ENCODE assay signal across 13 cellular contexts in the genomic region with DNA sequence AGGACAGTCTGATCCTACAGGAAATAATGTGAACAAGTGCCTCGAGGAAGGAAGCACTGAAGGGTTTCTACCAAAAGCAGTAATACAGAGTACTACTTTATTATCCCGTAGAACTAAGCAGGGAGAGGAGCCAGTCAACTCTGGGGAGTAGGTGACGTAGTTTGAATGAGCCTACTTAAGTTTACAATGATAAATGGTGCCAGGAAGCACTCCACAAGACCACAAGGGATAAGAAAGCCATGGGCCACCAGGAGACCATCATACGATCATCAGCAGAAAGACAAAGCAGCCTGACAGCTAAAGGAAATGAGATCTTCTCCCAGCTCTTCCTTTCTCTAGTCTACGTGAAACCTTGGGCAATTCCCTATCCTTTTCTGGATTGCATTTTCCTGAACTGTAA. TPM values are rescaled to one million over a fixed set of nuclear protein-coding genes. Genes with fewer than 3 reads are reported as not detected.
"Had no signal": no experiment of that assay in that cellular context is flagged by ENCODE, and none has a peak within 500 bp of the region (broad histone marks: within the 10 kb centered on the region; RNA-seq: fewer than 3 reads in every experiment).

No MANE protein-coding gene starts in this region.

- H3K9me3 ChIP-seq: HAP-1 had no signal

- H3K4me3 ChIP-seq: GM23338, HAP-1 had no signal

- H3K9ac ChIP-seq: KMS-11 had no signal

- H3K27ac ChIP-seq: HL-60, KMS-11 had no signal

- DNase-seq: H7, HFFc6, Karpas-422, KBM-7 had no signal

- FAIRE-seq: H1, HepG2 had no signal

- ATAC-seq: GM23338, HCT116, HepG2 had no signal

- H3K4me1 ChIP-seq: HAP-1 had no signal

- H3K4me2 ChIP-seq: GM23338, KMS-11 had no signal

- H3K36me3 ChIP-seq: HAP-1 had no signal

- H2AFZ ChIP-seq: GM23338 had no signal

RNA-seq across cellular contexts. Expression of gene SST, which starts 27.3 kb away (rescaled TPM):
- total RNA-seq: GM23338, H1, HepG2, HFFc6, HT1080 had no signal
- polyA plus RNA-seq: HepG2, IgD-negative memory B cell had no signal

RNA-seq across cellular contexts. Expression of gene RTP2, which starts 59.5 kb away (rescaled TPM):
- total RNA-seq: GM23338, H1, H7, HepG2, HFFc6, HT1080 had no signal
- polyA plus RNA-seq: GM23338, H1, HepG2, IgD-negative memory B cell had no signal
